Comparison of ENCODE assay signal across 8 cellular contexts in genomic region chr7:98165827-98166667, GRCh38. TPM values are rescaled to one million over a fixed set of nuclear protein-coding genes. Genes with fewer than 3 reads are reported as not detected.
DNase-seq lines count a peak whose midpoint lies in the region; ATAC-seq and TF ChIP-seq lines count a peak whose summit lies in the region.

No MANE protein-coding gene starts in this region.

- no peaks in the 10 kb centered on the region for H3K9me3 ChIP-seq in osteoblast (ENCODE audit: low read depth, low read length)

- no peak overlapping the region for H3K4me2 ChIP-seq in osteoblast (ENCODE audit: insufficient read depth, low read length)

- H3K4me1 Mint-ChIP-seq in CD14-positive monocyte = peaks cover 30% of the 10 kb centered on the region
- H3K4me1 Mint-ChIP-seq in activated CD8-positive, alpha-beta T cell treated with anti-CD3 and anti-CD28 coated beads, Interleukin-2, amount 10 ng/mL, durations not matched to agents 7 days and 5 days (ENCODE audit: low read depth) = peaks cover 6% of the 10 kb centered on the region

- H3K27me3 Mint-ChIP-seq in CD14-positive monocyte (ENCODE audit: low read depth in 3 of 3) = peaks cover 32 to 43% (median 37%) of the 10 kb centered on the region in 3 donors
- H3K27me3 Mint-ChIP-seq in activated CD8-positive, alpha-beta T cell treated with anti-CD3 and anti-CD28 coated beads, Interleukin-2, amount 10 ng/mL, durations not matched to agents 7 days and 5 days (ENCODE audit: low read depth) = no peaks in the 10 kb centered on the region

- intact Hi-C loops in CD14-positive monocyte (cut with micrococcal nuclease) = loop anchor here (2.0 to 5.0 kb wide), 2 partner anchors 59 kb away; partner anchors contain the start of gene LMTK2 (in 2 of the 2)

- H3K27ac ChIP-seq in osteoblast (ENCODE audit: low read depth, low read length) = no peak overlapping the region

- H2AFZ ChIP-seq in osteoblast (ENCODE audit: low read length) = no peak overlapping the region

- H4K20me1 ChIP-seq in osteoblast (ENCODE audit: insufficient read depth, low read length) = peaks cover 7% of the 10 kb centered on the region

- peak overlapping the region in 1 of 2 donors; percentile 80 for H3K4me3 Mint-ChIP-seq in CD14-positive monocyte
- H3K4me3 Mint-ChIP-seq in activated CD8-positive, alpha-beta T cell treated with anti-CD3 and anti-CD28 coated beads, Interleukin-2, amount 10 ng/mL, durations not matched to agents 7 days and 5 days = no peak overlapping the region

- no peaks in the 10 kb centered on the region for H3K27me3 ChIP-seq in osteoblast (ENCODE audit: insufficient read depth, low read length)

- DNase-seq in CD14-positive monocyte (ENCODE audit: low spot score) (peak; percentile 58), NCI-H2107 treated with DMSO at 0.1 percent for 48 hours (lab: John Stamatoyannopoulos, UW; ENCODE audit: unreplicated experiment) (peak; percentile 54), fibroblast of peridontal ligament (ENCODE audit: extremely low read depth) (peak; percentile 10), osteoblast (ENCODE audit: insufficient read length, low spot score, missing footprints) (peak; percentile 85), foreskin melanocyte (no peak), globus pallidus (ENCODE audit: low spot score) (no peak)
- peak; percentile 66 for DNase-seq in activated CD8-positive, alpha-beta T cell treated with anti-CD3 and anti-CD28 coated beads, Interleukin-2, amount 10 ng/mL, durations not matched to agents 7 days and 5 days

- no peaks in the 10 kb centered on the region for H3K79me2 ChIP-seq in osteoblast (ENCODE audit: insufficient read depth, low read length)

- H3K4me1 ChIP-seq in osteoblast (ENCODE audit: insufficient read depth, low read length) = peaks cover 3% of the 10 kb centered on the region

- H3K4me3 ChIP-seq in osteoblast (ENCODE audit: insufficient read depth, low read length) = no peak overlapping the region

- peak; percentile 91 for TF ChIP-seq CTCF in CD14-positive monocyte (IDR thresholded peaks at IDR 0.05)
- TF ChIP-seq CTCF in osteoblast (IDR thresholded peaks at IDR 0.05; ENCODE audit: extremely low read depth, low read depth, low read length) = peak; percentile 77

- CTCF ChIA-PET in activated CD8-positive, alpha-beta T cell treated with anti-CD3 and anti-CD28 coated beads, Interleukin-2, amount 10 ng/mL, durations not matched to agents 7 days and 5 days (lab: Charles Lee) = interaction anchor here (0.6 to 9.4 kb wide), 12 partner anchors 12 to 145 kb away, joined by 3 to 162 read pairs (median 4); partner anchors contain the start of gene LMTK2

- peaks cover 31 to 41% of the 10 kb centered on the region in 2 donors for H3K36me3 Mint-ChIP-seq in CD14-positive monocyte
- no peaks in the 10 kb centered on the region for H3K36me3 Mint-ChIP-seq in activated CD8-positive, alpha-beta T cell treated with anti-CD3 and anti-CD28 coated beads, Interleukin-2, amount 10 ng/mL, durations not matched to agents 7 days and 5 days (ENCODE audit: low read depth)

- no peaks in the 10 kb centered on the region for H3K36me3 ChIP-seq in osteoblast (ENCODE audit: insufficient read depth, low read length)

- ATAC-seq in GM21360 (IDR thresholded peaks at IDR 0.05; ENCODE audit: unreplicated experiment) = peak; percentile 66
- peak; percentile 82 for ATAC-seq in activated CD8-positive, alpha-beta T cell treated with anti-CD3 and anti-CD28 coated beads, Interleukin-2, amount 10 ng/mL, durations not matched to agents 7 days and 5 days

- POLR2A ChIA-PET in activated CD8-positive, alpha-beta T cell treated with anti-CD3 and anti-CD28 coated beads, Interleukin-2, amount 10 ng/mL, durations not matched to agents 7 days and 5 days (lab: Charles Lee) = interaction anchor here (0.6 kb wide), 1 partner anchor 60 kb away, joined by 5 read pairs; the partner anchor contains the start of gene LMTK2

- H3K27ac Mint-ChIP-seq in CD14-positive monocyte = no peak overlapping the region
- no peak overlapping the region for H3K27ac Mint-ChIP-seq in activated CD8-positive, alpha-beta T cell treated with anti-CD3 and anti-CD28 coated beads, Interleukin-2, amount 10 ng/mL, durations not matched to agents 7 days and 5 days

- H3K9me3 Mint-ChIP-seq in CD14-positive monocyte = peaks cover 0 to 3% (median 0%) of the 10 kb centered on the region in 7 donors
- no peaks in the 10 kb centered on the region for H3K9me3 Mint-ChIP-seq in activated CD8-positive, alpha-beta T cell treated with anti-CD3 and anti-CD28 coated beads, Interleukin-2, amount 10 ng/mL, durations not matched to agents 7 days and 5 days (ENCODE audit: insufficient read depth)

RNA-seq across cellular contexts. Expression of gene BHLHA15, which starts 45.2 kb away (rescaled TPM):
- not detected for polyA plus RNA-seq in CD14-positive monocyte
- not detected for total RNA-seq in activated CD8-positive, alpha-beta T cell treated with anti-CD3 and anti-CD28 coated beads, Interleukin-2, amount 10 ng/mL, durations not matched to agents 7 days and 5 days
- total RNA-seq in osteoblast = not detected in 2 replicates

RNA-seq across cellular contexts. Expression of gene LMTK2, which starts 59.4 kb away (rescaled TPM):
- polyA plus RNA-seq in CD14-positive monocyte = 1 to 10 TPM; 1.7 to 1.8 TPM
- total RNA-seq in activated CD8-positive, alpha-beta T cell treated with anti-CD3 and anti-CD28 coated beads, Interleukin-2, amount 10 ng/mL, durations not matched to agents 7 days and 5 days = 10 to 100 TPM; 10.2 TPM
- total RNA-seq in osteoblast = 11.5 and 14.1 TPM in 2 replicates

Comparison
In these comparisons a context has a peak if more than half of its experiments do, and no peak if none do; other contexts are left out.
1. DNase-seq: peak in CD14-positive monocyte (single experiment), NCI-H2107 treated with DMSO at 0.1 percent for 48 hours (single experiment), activated CD8-positive, alpha-beta T cell treated with anti-CD3 and anti-CD28 coated beads, Interleukin-2, amount 10 ng/mL, durations not matched to agents 7 days and 5 days (single experiment), fibroblast of peridontal ligament (single experiment) and osteoblast (single experiment); none in foreskin melanocyte (single experiment) and globus pallidus (single experiment).